8 cellular contexts compared by ENCODE assay signal in genomic region chr19:409006-409514, GRCh38. TPM values are rescaled to one million over a fixed set of nuclear protein-coding genes. Genes with fewer than 3 reads are reported as not detected.
DNase-seq lines count a peak whose midpoint lies in the region; ATAC-seq and TF ChIP-seq lines count a peak whose summit lies in the region.

A gene with protein sequence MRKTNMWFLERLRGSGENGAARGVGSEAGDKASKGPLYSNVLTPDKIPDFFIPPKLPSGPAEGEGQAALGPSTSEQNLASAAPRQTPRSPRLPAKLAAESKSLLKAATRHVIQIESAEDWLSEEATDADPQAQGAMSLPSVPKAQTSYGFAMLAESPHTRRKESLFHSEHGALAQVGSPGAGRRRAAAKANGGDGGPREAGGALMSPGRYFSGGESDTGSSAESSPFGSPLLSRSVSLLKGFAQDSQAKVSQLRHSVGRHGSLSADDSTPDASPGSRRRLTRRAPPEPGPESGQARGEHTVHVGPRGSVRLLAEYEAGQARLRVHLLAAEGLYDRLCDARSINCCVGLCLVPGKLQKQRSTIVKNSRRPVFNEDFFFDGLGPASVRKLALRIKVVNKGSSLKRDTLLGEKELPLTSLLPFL (minus strand): TSS chr19:409147. CDS start chr19:408361, 786 bp downstream.

- H3K36me3 ChIP-seq in HEK293 (ENCODE audit: control insufficient read depth in 2 of 2, insufficient read depth in 1 of 2, low read length in 2 of 2) (no peaks in the 10 kb centered on the region), esophagus (ENCODE audit: control insufficient read depth in 2 of 2, insufficient read depth in 2 of 2, low read length in 1 of 2) (no peaks in the 10 kb centered on the region), neural cell (ENCODE audit: insufficient read depth, low read length) (no peaks in the 10 kb centered on the region)

- H3F3A ChIP-seq in neural cell (ENCODE audit: insufficient read depth, low read length, poor library complexity, severe bottlenecking) = no peaks in the 10 kb centered on the region

- H3K4me1 ChIP-seq in HEK293 (ENCODE audit: control insufficient read depth, insufficient read depth, low read length) = peaks cover 10% of the 10 kb centered on the region
- peaks cover 0 to 2% of the 10 kb centered on the region in 2 donors for H3K4me1 ChIP-seq in esophagus (ENCODE audit: control insufficient read depth in 2 of 2, insufficient read depth in 2 of 2, low read length in 1 of 2)

- TF ChIP-seq CTCF in HEK293 (tag by site-specific recombination; IDR thresholded peaks at IDR 0.05) = no peak
- no peak for TF ChIP-seq CTCF in VCaP (conservative IDR thresholded peaks at IDR 0.05)
- no peak for TF ChIP-seq CTCF in neural cell (IDR thresholded peaks at IDR 0.05; ENCODE audit: poor library complexity, severe bottlenecking)

- 0 to 1% methylated on average over 43 to 69 of the region's 69 CpGs for WGBS in esophagus, 2 donors

- no peak for ATAC-seq in GM21723 (IDR thresholded peaks at IDR 0.05; ENCODE audit: unreplicated experiment)

- peak; percentile 32 for TF ChIP-seq EP300 in neural cell (conservative IDR thresholded peaks at IDR 0.05; ENCODE audit: poor library complexity, severe bottlenecking)

- no peaks in the 10 kb centered on the region for H4K20me1 ChIP-seq in neural cell (ENCODE audit: insufficient read depth)

- CTCF ChIA-PET in HEK293 (lab: Yijun Ruan, JAX) = interaction anchor here (1.3 kb wide), 1 partner anchor 102 kb away, joined by 6 read pairs; no protein-coding TSS in a partner anchor

- peak within 1 kb of the TSS; percentile 40 for H3K4me3 ChIP-seq in HEK293 (ENCODE audit: low read depth, low read length)
- H3K4me3 ChIP-seq in esophagus (ENCODE audit: low read depth in 1 of 2, low read length in 2 of 2) = peak within 1 kb of the TSS; percentile 28 to 47
- H3K4me3 ChIP-seq in neural cell (ENCODE audit: low read length) = peak within 1 kb of the TSS; percentile 85

- H3K9me3 ChIP-seq in HEK293 (ENCODE audit: control insufficient read depth, insufficient read depth, low read depth, low read length) (no peaks in the 10 kb centered on the region), esophagus (ENCODE audit: control insufficient read depth in 2 of 2, insufficient read depth in 1 of 2, low read depth in 1 of 2, low read length in 1 of 2) (no peaks in the 10 kb centered on the region), neural cell (ENCODE audit: low read length) (no peaks in the 10 kb centered on the region)

- H3K27ac ChIP-seq in HEK293 (ENCODE audit: extremely low read depth, low read depth, low read length) = no peak within 1 kb of the TSS; the same call in 1 of the 2 replicates
- H3K27ac ChIP-seq in VCaP = peak within 1 kb of the TSS; percentile 56; the same call in 1 of the 2 replicates
- H3K27ac ChIP-seq in esophagus (ENCODE audit: low read depth in 2 of 2, low read length in 1 of 2) = no peak within 1 kb of the TSS
- H3K27ac ChIP-seq in neural cell (ENCODE audit: low read length) = peak within 1 kb of the TSS; percentile 31

- no peaks in the 10 kb centered on the region for H3K9me2 ChIP-seq in neural cell (ENCODE audit: insufficient read depth, low read length)

- H3K9ac ChIP-seq in neural cell (ENCODE audit: low read length) = peak within 1 kb of the TSS; percentile 71

- H2AFZ ChIP-seq in neural cell (ENCODE audit: low read depth, low read length) = no peak within 1 kb of the TSS

- peaks cover 2% of the 10 kb centered on the region for H3K79me2 ChIP-seq in neural cell (replicated peaks; ENCODE audit: insufficient read depth, low read length)

- TF ChIP-seq RAD21 in neural cell (conservative IDR thresholded peaks at IDR 0.05) = peak; percentile 35

- DNase-seq in germinal center (ENCODE audit: low spot score) = no peak
- DNase-seq in Ammon's horn (ENCODE audit: low spot score) = no peak
- DNase-seq in NCI-H1436 treated with DMSO at 0.1 percent for 48 hours (lab: John Stamatoyannopoulos, UW) = no peak

- H3K27me3 ChIP-seq in esophagus (ENCODE audit: control insufficient read depth in 1 of 2, insufficient read depth in 2 of 2, low read length in 2 of 2) (peaks cover 0 to 19% of the 10 kb centered on the region in 2 donors), neural cell (ENCODE audit: insufficient read depth, low read depth, low read length) (no peaks in the 10 kb centered on the region)

- POLR2A ChIA-PET in HEK293 (lab: Yijun Ruan, JAX) = interaction anchor here (0.6 kb wide), 2 partner anchors 54 to 82 kb away, joined by 3 read pairs; no protein-coding TSS in a partner anchor

- H3K4me2 ChIP-seq in neural cell (ENCODE audit: low read length) = peak within 1 kb of the TSS; percentile 58

TF ChIP-seq in HEK293, 187 proteins besides CTCF, POLR2A, EP300 and RAD21 (continues in another document):
- no peak for TF ChIP-seq ZNF121 (tag by site-specific recombination; IDR thresholded peaks at IDR 0.05)
- TF ChIP-seq ZNF341 (tag by site-specific recombination; IDR thresholded peaks at IDR 0.05; ENCODE audit: low read depth) = no peak
- TF ChIP-seq HOXC10 (CRISPR knock-in tag; IDR thresholded peaks at IDR 0.05) = no peak
- TF ChIP-seq, protein P1, sequence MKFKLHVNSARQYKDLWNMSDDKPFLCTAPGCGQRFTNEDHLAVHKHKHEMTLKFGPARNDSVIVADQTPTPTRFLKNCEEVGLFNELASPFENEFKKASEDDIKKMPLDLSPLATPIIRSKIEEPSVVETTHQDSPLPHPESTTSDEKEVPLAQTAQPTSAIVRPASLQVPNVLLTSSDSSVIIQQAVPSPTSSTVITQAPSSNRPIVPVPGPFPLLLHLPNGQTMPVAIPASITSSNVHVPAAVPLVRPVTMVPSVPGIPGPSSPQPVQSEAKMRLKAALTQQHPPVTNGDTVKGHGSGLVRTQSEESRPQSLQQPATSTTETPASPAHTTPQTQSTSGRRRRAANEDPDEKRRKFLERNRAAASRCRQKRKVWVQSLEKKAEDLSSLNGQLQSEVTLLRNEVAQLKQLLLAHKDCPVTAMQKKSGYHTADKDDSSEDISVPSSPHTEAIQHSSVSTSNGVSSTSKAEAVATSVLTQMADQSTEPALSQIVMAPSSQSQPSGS (tag by site-specific recombination; IDR thresholded peaks at IDR 0.05; ENCODE audit: low read depth) = no peak
- TF ChIP-seq KLF17 (tag by site-specific recombination; IDR thresholded peaks at IDR 0.05) = peak; percentile 51
- no peak for TF ChIP-seq ZNF785 (tag by site-specific recombination; IDR thresholded peaks at IDR 0.05)
- TF ChIP-seq ZNF76 (tag by site-specific recombination; IDR thresholded peaks at IDR 0.05; ENCODE audit: borderline replicate concordance, low read depth) = peak; percentile 38; the same call in 1 of the 2 replicates
- peak; percentile 73 for TF ChIP-seq ZNF335 (tag by site-specific recombination; conservative IDR thresholded peaks at IDR 0.05)

TF ChIP-seq in neural cell, 6 proteins besides CTCF, POLR2A, EP300 and RAD21:
- TF ChIP-seq SMC3 (conservative IDR thresholded peaks at IDR 0.05; ENCODE audit: poor library complexity) (peak; percentile 47), EZH2 (IDR thresholded peaks at IDR 0.05; ENCODE audit: borderline replicate concordance, insufficient read depth, low read length, poor library complexity, severe bottlenecking) (no peak), TAF1 (IDR thresholded peaks at IDR 0.05; ENCODE audit: low read depth) (peak; percentile 20), MXI1 (conservative IDR thresholded peaks at IDR 0.05; ENCODE audit: poor library complexity, severe bottlenecking) (peak; percentile 32), POLR2AphosphoS5 (IDR thresholded peaks at IDR 0.05) (no peak)
- TF ChIP-seq, protein P2, sequence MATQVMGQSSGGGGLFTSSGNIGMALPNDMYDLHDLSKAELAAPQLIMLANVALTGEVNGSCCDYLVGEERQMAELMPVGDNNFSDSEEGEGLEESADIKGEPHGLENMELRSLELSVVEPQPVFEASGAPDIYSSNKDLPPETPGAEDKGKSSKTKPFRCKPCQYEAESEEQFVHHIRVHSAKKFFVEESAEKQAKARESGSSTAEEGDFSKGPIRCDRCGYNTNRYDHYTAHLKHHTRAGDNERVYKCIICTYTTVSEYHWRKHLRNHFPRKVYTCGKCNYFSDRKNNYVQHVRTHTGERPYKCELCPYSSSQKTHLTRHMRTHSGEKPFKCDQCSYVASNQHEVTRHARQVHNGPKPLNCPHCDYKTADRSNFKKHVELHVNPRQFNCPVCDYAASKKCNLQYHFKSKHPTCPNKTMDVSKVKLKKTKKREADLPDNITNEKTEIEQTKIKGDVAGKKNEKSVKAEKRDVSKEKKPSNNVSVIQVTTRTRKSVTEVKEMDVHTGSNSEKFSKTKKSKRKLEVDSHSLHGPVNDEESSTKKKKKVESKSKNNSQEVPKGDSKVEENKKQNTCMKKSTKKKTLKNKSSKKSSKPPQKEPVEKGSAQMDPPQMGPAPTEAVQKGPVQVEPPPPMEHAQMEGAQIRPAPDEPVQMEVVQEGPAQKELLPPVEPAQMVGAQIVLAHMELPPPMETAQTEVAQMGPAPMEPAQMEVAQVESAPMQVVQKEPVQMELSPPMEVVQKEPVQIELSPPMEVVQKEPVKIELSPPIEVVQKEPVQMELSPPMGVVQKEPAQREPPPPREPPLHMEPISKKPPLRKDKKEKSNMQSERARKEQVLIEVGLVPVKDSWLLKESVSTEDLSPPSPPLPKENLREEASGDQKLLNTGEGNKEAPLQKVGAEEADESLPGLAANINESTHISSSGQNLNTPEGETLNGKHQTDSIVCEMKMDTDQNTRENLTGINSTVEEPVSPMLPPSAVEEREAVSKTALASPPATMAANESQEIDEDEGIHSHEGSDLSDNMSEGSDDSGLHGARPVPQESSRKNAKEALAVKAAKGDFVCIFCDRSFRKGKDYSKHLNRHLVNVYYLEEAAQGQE (IDR thresholded peaks at IDR 0.05; ENCODE audit: borderline replicate concordance) = no peak
TF ChIP-seq in neural cell: peak in this region for 3.

RNA-seq across cellular contexts. Expression of the gene that starts here (rescaled TPM):
- polyA plus RNA-seq in esophagus = under 1 TPM; 0.33 to 0.43 TPM
- polyA plus RNA-seq in neural cell = 21.4 and 22.8 TPM in 2 replicates
- 13.1 and 13.2 TPM in 2 replicates for polyA minus RNA-seq in neural cell

Comparison
In these comparisons a context has a peak if more than half of its experiments do, and no peak if none do; other contexts are left out.
1. RNA of the gene that starts here (polyA plus RNA-seq): 21.4 to 22.8 TPM in neural cell; 0.33 to 0.43 TPM in esophagus; every median in the first group is over 10 times any median in the second.
2. H3K27ac ChIP-seq: peak in VCaP (single experiment) and neural cell (single experiment); none in HEK293 (single experiment) and esophagus (0 of 2).
3. Peak in every context shown above with its lines, with median percentiles within 50 percentile points of each other: H3K4me3 ChIP-seq.